Comparison of ENCODE assay signal across 11 cellular contexts in the genomic region with DNA sequence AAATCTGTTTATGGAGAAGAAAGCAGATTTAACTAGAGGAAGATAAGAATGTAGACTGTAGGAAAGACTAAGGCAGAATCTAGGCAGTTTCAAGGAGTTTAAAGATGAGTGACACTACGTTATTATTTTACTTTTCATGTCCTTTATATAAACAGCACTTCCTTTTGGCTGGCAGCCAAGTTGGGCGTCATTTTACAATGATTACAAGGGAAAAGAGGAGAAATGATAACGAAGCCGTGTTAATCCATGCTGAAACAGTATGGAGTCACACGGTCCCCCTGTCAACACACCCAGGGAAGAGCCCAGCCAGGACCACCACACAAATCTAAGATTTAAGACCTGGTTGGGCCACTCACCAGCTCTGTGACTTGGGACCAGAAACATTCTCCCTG.
DNase-seq lines count a peak whose midpoint lies in the region; ATAC-seq and TF ChIP-seq lines count a peak whose summit lies in the region.
"Had no signal": no experiment of that assay in that cellular context is flagged by ENCODE, and none has a peak within 500 bp of the region (broad histone marks: within the 10 kb centered on the region; RNA-seq: fewer than 3 reads in every experiment).

No MANE protein-coding gene starts in this region.

- H3K4me3 ChIP-seq in endocrine pancreas (ENCODE audit: control insufficient read depth, insufficient read depth, low read length): peak overlapping the region; percentile 7
- no peak overlapping the region for H3K4me3 ChIP-seq in gastrocnemius medialis

- no peak overlapping the region for H3K9ac ChIP-seq in endocrine pancreas (ENCODE audit: control insufficient read depth, insufficient read depth, low read length)

- TF ChIP-seq POLR2A in gastrocnemius medialis (IDR thresholded peaks at IDR 0.05): no peak

- intact Hi-C loops in gastrocnemius medialis (cut with DNase I; ENCODE audit: low total_unique reads): no loop called here

- ATAC-seq in gastrocnemius medialis: no peak
- ATAC-seq: activated CD4-positive, CD25-positive, alpha-beta regulatory T cell treated with anti-CD3 and anti-CD28 coated beads, Interleukin-2, amount 50 U/mL, for 24 hours had no signal

- peak; percentile 0 for DNase-seq in NCI-H146 (lab: John Stamatoyannopoulos, UW)
- DNase-seq in NCI-H146 treated with DMSO at 0.1 percent for 48 hours (lab: John Stamatoyannopoulos, UW; ENCODE audit: unreplicated experiment): no peak
- DNase-seq in NCI-H2227 treated with DMSO at 0.1 percent for 48 hours (lab: John Stamatoyannopoulos, UW): peak; percentile 62
- DNase-seq in gastrocnemius medialis: no peak
- no peak for DNase-seq in AG08396 (ENCODE audit: low spot score)
- no peak for DNase-seq in globus pallidus (ENCODE audit: low spot score)
- no peak for DNase-seq in NCI-H128 (lab: John Stamatoyannopoulos, UW; ENCODE audit: unreplicated experiment)
- DNase-seq: activated CD8-positive, alpha-beta memory T cell treated with anti-CD3 and anti-CD28 coated beads, Interleukin-2, amount 50 U/mL, for 48 hours; central memory CD4-positive, alpha-beta T cell had no signal

- in situ Hi-C loops in gastrocnemius medialis (cut with MboI; ENCODE audit: low sequenced_read_pairs in 4 of 4): no loop called here

- H3K9me3 ChIP-seq in endocrine pancreas (ENCODE audit: control insufficient read depth, low read length) (no peaks in the 10 kb centered on the region), gastrocnemius medialis (no peaks in the 10 kb centered on the region)

- TF ChIP-seq CTCF in gastrocnemius medialis (IDR thresholded peaks at IDR 0.05 in 4 of 5, conservative IDR thresholded peaks at IDR 0.05 in 1 of 5): no peak

- peak overlapping the region; percentile 11 to 55 (median 38) for H3K27ac ChIP-seq in gastrocnemius medialis

- H3K36me3 ChIP-seq in endocrine pancreas (ENCODE audit: control insufficient read depth, insufficient read depth, low read length): no peaks in the 10 kb centered on the region
- no peaks in the 10 kb centered on the region for H3K36me3 ChIP-seq in gastrocnemius medialis

- H3K4me1 ChIP-seq in endocrine pancreas (ENCODE audit: control insufficient read depth, insufficient read depth, low read length): no peaks in the 10 kb centered on the region
- H3K4me1 ChIP-seq in gastrocnemius medialis: peaks cover 32 to 42% of the 10 kb centered on the region in 2 donors

- H3K27me3 ChIP-seq in endocrine pancreas (ENCODE audit: control insufficient read depth, insufficient read depth, low read length): no peaks in the 10 kb centered on the region
- H3K27me3 ChIP-seq in gastrocnemius medialis: no peaks in the 10 kb centered on the region

Comparison
In these comparisons a context has a peak if more than half of its experiments do, and no peak if none do; other contexts are left out.
1. DNase-seq: peak in NCI-H146 (single experiment) and NCI-H2227 treated with DMSO at 0.1 percent for 48 hours (single experiment); none in NCI-H146 treated with DMSO at 0.1 percent for 48 hours (single experiment), gastrocnemius medialis (0 of 2), AG08396 (single experiment), globus pallidus (single experiment) and NCI-H128 (single experiment).